17 cellular contexts compared by ENCODE assay signal in genomic region chrX:110049096-110049495, GRCh38.
"Had no signal": no experiment of that assay in that cellular context is flagged by ENCODE, and none has a peak within 500 bp of the region (broad histone marks: within the 10 kb centered on the region; RNA-seq: fewer than 3 reads in every experiment).

No MANE protein-coding gene starts in this region.

- H3K4me3 Mint-ChIP-seq: naive thymus-derived CD4-positive, alpha-beta T cell; nephron progenitor cell had no signal

- H3K9me3 ChIP-seq: heart right ventricle, ovary, stomach had no signal

- H3K4me3 ChIP-seq: heart right ventricle, lung, ovary, skin epidermis, stomach had no signal

- H3K27ac Mint-ChIP-seq: nephron progenitor cell, progenitor cell of endocrine pancreas had no signal

- H3K27ac ChIP-seq: ovary, skin epidermis, stomach had no signal

- DNase-seq: erythroblast; foreskin melanocyte; heart right ventricle; islet precursor cell; naive thymus-derived CD4-positive, alpha-beta T cell; nephron progenitor cell; ovary; stimulated activated CD4-positive, alpha-beta T cell treated with anti-CD3 and anti-CD28 coated beads, Interleukin-2, amount 100 ng/mL, for 24 hours; stimulated activated CD4-positive, alpha-beta T cell treated with anti-CD3 and anti-CD28 coated beads, Interleukin-4, amount 100 ng/mL, for 4 hours; stimulated activated naive CD4-positive, alpha-beta T cell; stomach; trophoblast cell had no signal

- H3K9me3 Mint-ChIP-seq: nephron progenitor cell had no signal

- H3K36me3 ChIP-seq: ovary had no signal

- H3K27me3 Mint-ChIP-seq: naive thymus-derived CD4-positive, alpha-beta T cell; progenitor cell of endocrine pancreas had no signal

- H3K27me3 ChIP-seq: ovary, stomach had no signal

- ATAC-seq: left lobe of liver; naive thymus-derived CD4-positive, alpha-beta T cell; sciatic nerve had no signal
